8 cellular contexts compared by ENCODE assay signal in the genomic region with DNA sequence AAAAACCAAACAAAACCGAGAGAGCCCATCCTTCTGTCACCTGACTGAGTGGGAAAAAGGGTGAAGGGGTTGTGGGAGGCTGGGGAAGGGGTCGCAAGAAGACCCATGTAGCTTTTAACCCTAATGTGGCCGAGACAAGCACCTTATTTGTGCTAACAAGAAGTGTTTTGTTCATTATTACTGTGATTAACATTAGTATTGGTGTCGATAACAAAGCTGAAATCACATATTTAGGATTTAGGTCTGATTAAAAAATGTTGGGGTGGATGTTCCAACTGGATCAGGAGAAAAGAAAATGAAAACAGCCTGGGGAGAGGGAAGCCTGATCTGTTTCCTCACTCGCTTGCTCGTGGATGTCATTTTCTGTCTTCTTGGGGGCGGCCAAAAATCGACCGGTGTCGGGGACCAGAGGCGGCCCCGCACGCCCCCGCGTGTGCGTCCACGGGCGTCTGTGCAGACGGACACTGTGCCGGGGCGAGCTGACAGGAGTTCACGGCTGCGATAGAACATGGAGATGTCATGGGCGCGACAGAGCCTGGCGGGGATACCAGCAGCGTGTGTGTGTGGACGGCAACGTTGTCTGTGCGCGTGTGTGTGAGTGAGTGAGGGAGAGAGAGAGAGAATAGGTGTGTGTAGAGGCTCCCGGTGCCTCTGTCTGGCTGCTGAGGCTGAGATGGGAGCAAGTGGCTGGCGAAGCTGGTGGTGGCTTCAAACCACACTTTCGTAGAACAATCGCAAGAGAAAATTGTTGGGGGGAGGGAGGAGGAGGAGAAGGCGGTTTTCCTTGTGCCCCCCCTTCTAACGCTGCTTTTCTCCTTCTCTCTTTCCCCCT. TPM values are rescaled to one million over a fixed set of nuclear protein-coding genes. Genes with fewer than 3 reads are reported as not detected.
DNase-seq lines count a peak whose midpoint lies in the region; ATAC-seq and TF ChIP-seq lines count a peak whose summit lies in the region.
"Had no signal": no experiment of that assay in that cellular context is flagged by ENCODE, and none has a peak within 500 bp of the region (broad histone marks: within the 10 kb centered on the region; RNA-seq: fewer than 3 reads in every experiment).

No MANE protein-coding gene starts in this region.

- peaks cover 9% of the 10 kb centered on the region for H3K4me1 Mint-ChIP-seq in Caco-2 (ENCODE audit: low read depth, unreplicated experiment)

- H4K20me1 ChIP-seq in GM23248 (ENCODE audit: insufficient read depth): no peaks in the 10 kb centered on the region

- DNase-seq in GM23248 (peak; percentile 72), SJSA1 (ENCODE audit: low read depth in 1 of 2, low spot score in 2 of 2) (no peak), fibroblast of pulmonary artery (ENCODE audit: low read depth) (peak; percentile 38), ureter (ENCODE audit: low spot score) (no peak), Caco-2 (no peak)

- no peaks in the 10 kb centered on the region for H3K36me3 Mint-ChIP-seq in Caco-2 (ENCODE audit: insufficient read depth, unreplicated experiment)

- POLR2A ChIA-PET in Caco-2 (lab: Charles Lee): no interaction called here

- H3K27ac ChIP-seq in GM23248 (peak overlapping the region; percentile 99), SJSA1 (no peak overlapping the region)

- peaks cover 94% of the 10 kb centered on the region for H3K79me2 ChIP-seq in GM23248 (ENCODE audit: insufficient read depth)

- H3F3A ChIP-seq in GM23248 (ENCODE audit: insufficient read depth): peaks cover 60% of the 10 kb centered on the region

- ATAC-seq in HG02588 (IDR thresholded peaks at IDR 0.05; ENCODE audit: unreplicated experiment): no peak

- WGBS in GM23248 (ENCODE audit: low coverage in 1 of 2, low lambda C conversion rate in 2 of 2, missing lambda C conversion rate in 2 of 2), 2 experiments: 1% methylated on average over 33 to 37 of the region's 37 CpGs

- H3K36me3 ChIP-seq in GM23248 (ENCODE audit: low read depth) (0 out of 2 replicates have a peak, but pooled peaks cover 3% of the 10 kb centered on the region), SJSA1 (peaks cover 7% of the 10 kb centered on the region; the same call in 1 of the 2 replicates), skeletal muscle satellite cell (ENCODE audit: insufficient read depth, low read length) (peaks cover 19% of the 10 kb centered on the region), Caco-2 (ENCODE audit: control insufficient read depth, insufficient read depth, low read length) (no peaks in the 10 kb centered on the region)

- H3K4me1 ChIP-seq in GM23248 (ENCODE audit: insufficient read depth): peaks cover 55% of the 10 kb centered on the region
- H3K4me1 ChIP-seq in SJSA1 (replicated peaks): peaks cover 39% of the 10 kb centered on the region
- peaks cover 83% of the 10 kb centered on the region for H3K4me1 ChIP-seq in skeletal muscle satellite cell (ENCODE audit: control insufficient read depth, insufficient read depth, low read length)
- H3K4me1 ChIP-seq in Caco-2: peaks cover 6% of the 10 kb centered on the region

- no peaks in the 10 kb centered on the region for H3K9me3 Mint-ChIP-seq in Caco-2 (ENCODE audit: unreplicated experiment)

- H3K9me3 ChIP-seq in GM23248 (ENCODE audit: low read depth) (no peaks in the 10 kb centered on the region), SJSA1 (replicated peaks) (no peaks in the 10 kb centered on the region), skeletal muscle satellite cell (replicated peaks; ENCODE audit: low read length) (no peaks in the 10 kb centered on the region), Caco-2 (no peaks in the 10 kb centered on the region)

- H3K27me3 Mint-ChIP-seq in Caco-2 (ENCODE audit: insufficient read depth, unreplicated experiment): peaks cover 21% of the 10 kb centered on the region

- TF ChIP-seq CTCF in fibroblast of pulmonary artery (IDR thresholded peaks at IDR 0.05; ENCODE audit: low read length, missing control alignments): no peak
- no peak for TF ChIP-seq CTCF in Caco-2 (IDR thresholded peaks at IDR 0.05; ENCODE audit: insufficient read depth in 1 of 2, low read depth in 1 of 2, low read length in 1 of 2, severe bottlenecking in 1 of 2, unreplicated experiment in 1 of 2)

- in situ Hi-C loops in GM23248 (cut with MboI): no loop called here

- H3K9ac ChIP-seq in GM23248 (peak overlapping the region; percentile 98), skeletal muscle satellite cell (ENCODE audit: low read depth, low read length) (peak overlapping the region; percentile 85)

- H3K4me2 ChIP-seq in GM23248 (ENCODE audit: unreplicated experiment) (peak overlapping the region; percentile 96), skeletal muscle satellite cell (ENCODE audit: low read length) (peak overlapping the region; percentile 98)

- H3K9me2 ChIP-seq in GM23248 (ENCODE audit: insufficient read depth): no peaks in the 10 kb centered on the region

- H3K27me3 ChIP-seq in GM23248 (replicated peaks; ENCODE audit: insufficient read depth): no peaks in the 10 kb centered on the region
- no peaks in the 10 kb centered on the region for H3K27me3 ChIP-seq in SJSA1 (replicated peaks)
- H3K27me3 ChIP-seq in skeletal muscle satellite cell (ENCODE audit: control insufficient read depth, insufficient read depth, low read length): no peaks in the 10 kb centered on the region
- H3K27me3 ChIP-seq in Caco-2 (replicated peaks; ENCODE audit: control insufficient read depth, insufficient read depth, low read length): no peaks in the 10 kb centered on the region

- H3K4me3 Mint-ChIP-seq in Caco-2 (ENCODE audit: unreplicated experiment): no peak overlapping the region

- H3K4me3 ChIP-seq in GM23248 (peak overlapping the region; percentile 85), SJSA1 (peak overlapping the region; percentile 34), fibroblast of pulmonary artery (replicated peaks; ENCODE audit: low read depth, low read length) (peak overlapping the region; percentile 51), skeletal muscle satellite cell (ENCODE audit: low read length) (peak overlapping the region; percentile 75), Caco-2 (ENCODE audit: low read depth, low read length) (no peak overlapping the region)

- no peak overlapping the region for H3K27ac Mint-ChIP-seq in Caco-2 (ENCODE audit: unreplicated experiment)

- H2AFZ ChIP-seq in GM23248: no peak overlapping the region

- CTCF ChIA-PET in Caco-2 (lab: Charles Lee): no interaction called here

- BruUV-seq in Caco-2 (replicated peaks; lab: Mats Ljungman, UMichigan): no TSS peak

- intact Hi-C loops in Caco-2 (cut with micrococcal nuclease; ENCODE audit: unreplicated experiment): no loop called here

RNA-seq across cellular contexts. Expression of gene NFIX, which starts 29.1 kb away (rescaled TPM):
- total RNA-seq in GM23248 (2014; rRNA removed; shearing (Covaris generic)): 71.0 and 81.4 TPM in 2 replicates
- polyA plus RNA-seq in GM23248 (2016; fragmentation: Nextera tagmentation; extraction: Ambion mirVana): 59.2 and 60.8 TPM in 2 replicates
- total RNA-seq in SJSA1 (2014; rRNA removed; shearing (Covaris generic)): 9.4 and 10.9 TPM in 2 replicates
- total RNA-seq in skeletal muscle satellite cell (2012; rRNA removed): 41.6 and 60.9 TPM in 2 replicates
- total RNA-seq in ureter (91.7 TPM), Caco-2 (2022) (0.35 and 0.82 TPM in 2 replicates)

RNA-seq across cellular contexts. Expression of gene DAND5, which starts 55.0 kb away (rescaled TPM):
- total RNA-seq in GM23248 (2014; rRNA removed; shearing (Covaris generic)): not detected in 2 replicates
- not detected in 2 replicates for polyA plus RNA-seq in GM23248 (2016; fragmentation: Nextera tagmentation; extraction: Ambion mirVana)
- 0.41 TPM in 1 of 2 replicates, not detected in the other for total RNA-seq in SJSA1 (2014; rRNA removed; shearing (Covaris generic))
- not detected in 2 replicates for total RNA-seq in skeletal muscle satellite cell (2012; rRNA removed)
- total RNA-seq in ureter (not detected), Caco-2 (2022) (not detected in 2 replicates)
- total RNA-seq: NCI-H460 had no signal

Comparison
In these comparisons a context has a peak if more than half of its experiments do, and no peak if none do; other contexts are left out.
1. DNase-seq: peak in GM23248 (single experiment) and fibroblast of pulmonary artery (single experiment); none in SJSA1 (0 of 2), ureter (single experiment) and Caco-2 (0 of 2).